Comparison of ENCODE assay signal across 1 cellular context in genomic region chr6:7243188-7243942, GRCh38.
TF ChIP-seq lines count a peak whose summit lies in the region.

No MANE protein-coding gene starts in this region.

TF ChIP-seq in HepG2, 621 proteins besides CTCF, POLR2A, EP300 and RAD21 (continued from another document and continues in another):
- TF ChIP-seq ZBTB40 (IDR thresholded peaks at IDR 0.05) (no peak), ZBTB40 (CRISPR knock-in tag; IDR thresholded peaks at IDR 0.05) (no peak), MIER3 (CRISPR knock-in tag; IDR thresholded peaks at IDR 0.05; ENCODE audit: borderline replicate concordance) (no peak), KLF12 (CRISPR knock-in tag; IDR thresholded peaks at IDR 0.05; ENCODE audit: borderline replicate concordance) (no peak), ZNF235 (CRISPR knock-in tag; IDR thresholded peaks at IDR 0.05; ENCODE audit: borderline replicate concordance) (no peak), ARNT2 (CRISPR knock-in tag; IDR thresholded peaks at IDR 0.05; ENCODE audit: low read depth) (no peak), ZNF354B (CRISPR knock-in tag; IDR thresholded peaks at IDR 0.05) (no peak), ZNF501 (CRISPR knock-in tag; IDR thresholded peaks at IDR 0.05) (no peak), PHF8 (CRISPR knock-in tag; IDR thresholded peaks at IDR 0.05) (no peak), RBM39 (IDR thresholded peaks at IDR 0.05; ENCODE audit: low read depth, low read length, poor library complexity, severe bottlenecking) (no peak), ONECUT2 (CRISPR knock-in tag; IDR thresholded peaks at IDR 0.05) (0 out of 2 replicates have a peak, but pooled peaks have one; percentile 28), TBL1XR1 (IDR thresholded peaks at IDR 0.05; ENCODE audit: borderline replicate concordance, low read length, partially characterized antibody) (peak; percentile 57), FOXC1 (CRISPR knock-in tag; IDR thresholded peaks at IDR 0.05; ENCODE audit: borderline replicate concordance) (0 out of 2 replicates have a peak, but pooled peaks have one; percentile 28), CBX1 (IDR thresholded peaks at IDR 0.05; ENCODE audit: low read depth) (no peak), SIX1 (CRISPR knock-in tag; IDR thresholded peaks at IDR 0.05; ENCODE audit: borderline replicate concordance) (no peak), ZNF740 (CRISPR knock-in tag; IDR thresholded peaks at IDR 0.05) (peak; percentile 34; the same call in 1 of the 2 replicates), ZNF670 (CRISPR knock-in tag; IDR thresholded peaks at IDR 0.05; ENCODE audit: borderline replicate concordance) (no peak), ZNF335 (CRISPR knock-in tag; IDR thresholded peaks at IDR 0.05) (peak; percentile 61; the same call in 1 of the 2 replicates), GTF3A (CRISPR knock-in tag; conservative IDR thresholded peaks at IDR 0.05) (no peak), YEATS4 (CRISPR knock-in tag; IDR thresholded peaks at IDR 0.05; ENCODE audit: borderline replicate concordance) (no peak), ZNF431 (CRISPR knock-in tag; IDR thresholded peaks at IDR 0.05; ENCODE audit: borderline replicate concordance, low read depth) (no peak)
- TF ChIP-seq, protein P1, sequence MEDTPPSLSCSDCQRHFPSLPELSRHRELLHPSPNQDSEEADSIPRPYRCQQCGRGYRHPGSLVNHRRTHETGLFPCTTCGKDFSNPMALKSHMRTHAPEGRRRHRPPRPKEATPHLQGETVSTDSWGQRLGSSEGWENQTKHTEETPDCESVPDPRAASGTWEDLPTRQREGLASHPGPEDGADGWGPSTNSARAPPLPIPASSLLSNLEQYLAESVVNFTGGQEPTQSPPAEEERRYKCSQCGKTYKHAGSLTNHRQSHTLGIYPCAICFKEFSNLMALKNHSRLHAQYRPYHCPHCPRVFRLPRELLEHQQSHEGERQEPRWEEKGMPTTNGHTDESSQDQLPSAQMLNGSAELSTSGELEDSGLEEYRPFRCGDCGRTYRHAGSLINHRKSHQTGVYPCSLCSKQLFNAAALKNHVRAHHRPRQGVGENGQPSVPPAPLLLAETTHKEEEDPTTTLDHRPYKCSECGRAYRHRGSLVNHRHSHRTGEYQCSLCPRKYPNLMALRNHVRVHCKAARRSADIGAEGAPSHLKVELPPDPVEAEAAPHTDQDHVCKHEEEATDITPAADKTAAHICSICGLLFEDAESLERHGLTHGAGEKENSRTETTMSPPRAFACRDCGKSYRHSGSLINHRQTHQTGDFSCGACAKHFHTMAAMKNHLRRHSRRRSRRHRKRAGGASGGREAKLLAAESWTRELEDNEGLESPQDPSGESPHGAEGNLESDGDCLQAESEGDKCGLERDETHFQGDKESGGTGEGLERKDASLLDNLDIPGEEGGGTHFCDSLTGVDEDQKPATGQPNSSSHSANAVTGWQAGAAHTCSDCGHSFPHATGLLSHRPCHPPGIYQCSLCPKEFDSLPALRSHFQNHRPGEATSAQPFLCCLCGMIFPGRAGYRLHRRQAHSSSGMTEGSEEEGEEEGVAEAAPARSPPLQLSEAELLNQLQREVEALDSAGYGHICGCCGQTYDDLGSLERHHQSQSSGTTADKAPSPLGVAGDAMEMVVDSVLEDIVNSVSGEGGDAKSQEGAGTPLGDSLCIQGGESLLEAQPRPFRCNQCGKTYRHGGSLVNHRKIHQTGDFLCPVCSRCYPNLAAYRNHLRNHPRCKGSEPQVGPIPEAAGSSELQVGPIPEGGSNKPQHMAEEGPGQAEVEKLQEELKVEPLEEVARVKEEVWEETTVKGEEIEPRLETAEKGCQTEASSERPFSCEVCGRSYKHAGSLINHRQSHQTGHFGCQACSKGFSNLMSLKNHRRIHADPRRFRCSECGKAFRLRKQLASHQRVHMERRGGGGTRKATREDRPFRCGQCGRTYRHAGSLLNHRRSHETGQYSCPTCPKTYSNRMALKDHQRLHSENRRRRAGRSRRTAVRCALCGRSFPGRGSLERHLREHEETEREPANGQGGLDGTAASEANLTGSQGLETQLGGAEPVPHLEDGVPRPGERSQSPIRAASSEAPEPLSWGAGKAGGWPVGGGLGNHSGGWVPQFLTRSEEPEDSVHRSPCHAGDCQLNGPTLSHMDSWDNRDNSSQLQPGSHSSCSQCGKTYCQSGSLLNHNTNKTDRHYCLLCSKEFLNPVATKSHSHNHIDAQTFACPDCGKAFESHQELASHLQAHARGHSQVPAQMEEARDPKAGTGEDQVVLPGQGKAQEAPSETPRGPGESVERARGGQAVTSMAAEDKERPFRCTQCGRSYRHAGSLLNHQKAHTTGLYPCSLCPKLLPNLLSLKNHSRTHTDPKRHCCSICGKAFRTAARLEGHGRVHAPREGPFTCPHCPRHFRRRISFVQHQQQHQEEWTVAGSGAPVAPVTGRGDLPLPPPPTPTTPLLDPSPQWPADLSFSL (CRISPR knock-in tag; IDR thresholded peaks at IDR 0.05) = no peak
- TF ChIP-seq, protein P2, sequence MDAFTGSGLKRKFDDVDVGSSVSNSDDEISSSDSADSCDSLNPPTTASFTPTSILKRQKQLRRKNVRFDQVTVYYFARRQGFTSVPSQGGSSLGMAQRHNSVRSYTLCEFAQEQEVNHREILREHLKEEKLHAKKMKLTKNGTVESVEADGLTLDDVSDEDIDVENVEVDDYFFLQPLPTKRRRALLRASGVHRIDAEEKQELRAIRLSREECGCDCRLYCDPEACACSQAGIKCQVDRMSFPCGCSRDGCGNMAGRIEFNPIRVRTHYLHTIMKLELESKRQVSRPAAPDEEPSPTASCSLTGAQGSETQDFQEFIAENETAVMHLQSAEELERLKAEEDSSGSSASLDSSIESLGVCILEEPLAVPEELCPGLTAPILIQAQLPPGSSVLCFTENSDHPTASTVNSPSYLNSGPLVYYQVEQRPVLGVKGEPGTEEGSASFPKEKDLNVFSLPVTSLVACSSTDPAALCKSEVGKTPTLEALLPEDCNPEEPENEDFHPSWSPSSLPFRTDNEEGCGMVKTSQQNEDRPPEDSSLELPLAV (CRISPR knock-in tag; conservative IDR thresholded peaks at IDR 0.05; ENCODE audit: low read depth) = no peak
- TF ChIP-seq, protein P3, sequence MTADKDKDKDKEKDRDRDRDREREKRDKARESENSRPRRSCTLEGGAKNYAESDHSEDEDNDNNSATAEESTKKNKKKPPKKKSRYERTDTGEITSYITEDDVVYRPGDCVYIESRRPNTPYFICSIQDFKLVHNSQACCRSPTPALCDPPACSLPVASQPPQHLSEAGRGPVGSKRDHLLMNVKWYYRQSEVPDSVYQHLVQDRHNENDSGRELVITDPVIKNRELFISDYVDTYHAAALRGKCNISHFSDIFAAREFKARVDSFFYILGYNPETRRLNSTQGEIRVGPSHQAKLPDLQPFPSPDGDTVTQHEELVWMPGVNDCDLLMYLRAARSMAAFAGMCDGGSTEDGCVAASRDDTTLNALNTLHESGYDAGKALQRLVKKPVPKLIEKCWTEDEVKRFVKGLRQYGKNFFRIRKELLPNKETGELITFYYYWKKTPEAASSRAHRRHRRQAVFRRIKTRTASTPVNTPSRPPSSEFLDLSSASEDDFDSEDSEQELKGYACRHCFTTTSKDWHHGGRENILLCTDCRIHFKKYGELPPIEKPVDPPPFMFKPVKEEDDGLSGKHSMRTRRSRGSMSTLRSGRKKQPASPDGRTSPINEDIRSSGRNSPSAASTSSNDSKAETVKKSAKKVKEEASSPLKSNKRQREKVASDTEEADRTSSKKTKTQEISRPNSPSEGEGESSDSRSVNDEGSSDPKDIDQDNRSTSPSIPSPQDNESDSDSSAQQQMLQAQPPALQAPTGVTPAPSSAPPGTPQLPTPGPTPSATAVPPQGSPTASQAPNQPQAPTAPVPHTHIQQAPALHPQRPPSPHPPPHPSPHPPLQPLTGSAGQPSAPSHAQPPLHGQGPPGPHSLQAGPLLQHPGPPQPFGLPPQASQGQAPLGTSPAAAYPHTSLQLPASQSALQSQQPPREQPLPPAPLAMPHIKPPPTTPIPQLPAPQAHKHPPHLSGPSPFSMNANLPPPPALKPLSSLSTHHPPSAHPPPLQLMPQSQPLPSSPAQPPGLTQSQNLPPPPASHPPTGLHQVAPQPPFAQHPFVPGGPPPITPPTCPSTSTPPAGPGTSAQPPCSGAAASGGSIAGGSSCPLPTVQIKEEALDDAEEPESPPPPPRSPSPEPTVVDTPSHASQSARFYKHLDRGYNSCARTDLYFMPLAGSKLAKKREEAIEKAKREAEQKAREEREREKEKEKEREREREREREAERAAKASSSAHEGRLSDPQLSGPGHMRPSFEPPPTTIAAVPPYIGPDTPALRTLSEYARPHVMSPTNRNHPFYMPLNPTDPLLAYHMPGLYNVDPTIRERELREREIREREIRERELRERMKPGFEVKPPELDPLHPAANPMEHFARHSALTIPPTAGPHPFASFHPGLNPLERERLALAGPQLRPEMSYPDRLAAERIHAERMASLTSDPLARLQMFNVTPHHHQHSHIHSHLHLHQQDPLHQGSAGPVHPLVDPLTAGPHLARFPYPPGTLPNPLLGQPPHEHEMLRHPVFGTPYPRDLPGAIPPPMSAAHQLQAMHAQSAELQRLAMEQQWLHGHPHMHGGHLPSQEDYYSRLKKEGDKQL (CRISPR knock-in tag; IDR thresholded peaks at IDR 0.05; ENCODE audit: low read depth) = no peak
- TF ChIP-seq, protein P4, sequence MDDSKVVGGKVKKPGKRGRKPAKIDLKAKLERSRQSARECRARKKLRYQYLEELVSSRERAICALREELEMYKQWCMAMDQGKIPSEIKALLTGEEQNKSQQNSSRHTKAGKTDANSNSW (CRISPR knock-in tag; IDR thresholded peaks at IDR 0.05; ENCODE audit: borderline replicate concordance) = no peak
- TF ChIP-seq, protein P5, sequence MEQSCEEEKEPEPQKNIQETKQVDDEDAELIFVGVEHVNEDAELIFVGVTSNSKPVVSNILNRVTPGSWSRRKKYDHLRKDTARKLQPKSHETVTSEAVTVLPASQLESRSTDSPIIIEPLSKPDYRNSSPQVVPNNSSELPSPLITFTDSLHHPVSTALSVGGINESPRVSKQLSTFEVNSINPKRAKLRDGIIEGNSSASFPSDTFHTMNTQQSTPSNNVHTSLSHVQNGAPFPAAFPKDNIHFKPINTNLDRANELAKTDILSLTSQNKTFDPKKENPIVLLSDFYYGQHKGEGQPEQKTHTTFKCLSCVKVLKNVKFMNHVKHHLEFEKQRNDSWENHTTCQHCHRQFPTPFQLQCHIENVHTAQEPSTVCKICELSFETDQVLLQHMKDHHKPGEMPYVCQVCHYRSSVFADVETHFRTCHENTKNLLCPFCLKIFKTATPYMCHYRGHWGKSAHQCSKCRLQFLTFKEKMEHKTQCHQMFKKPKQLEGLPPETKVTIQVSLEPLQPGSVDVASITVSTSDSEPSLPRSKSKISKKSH (CRISPR knock-in tag; IDR thresholded peaks at IDR 0.05; ENCODE audit: borderline replicate concordance) = no peak
- TF ChIP-seq, protein P6, sequence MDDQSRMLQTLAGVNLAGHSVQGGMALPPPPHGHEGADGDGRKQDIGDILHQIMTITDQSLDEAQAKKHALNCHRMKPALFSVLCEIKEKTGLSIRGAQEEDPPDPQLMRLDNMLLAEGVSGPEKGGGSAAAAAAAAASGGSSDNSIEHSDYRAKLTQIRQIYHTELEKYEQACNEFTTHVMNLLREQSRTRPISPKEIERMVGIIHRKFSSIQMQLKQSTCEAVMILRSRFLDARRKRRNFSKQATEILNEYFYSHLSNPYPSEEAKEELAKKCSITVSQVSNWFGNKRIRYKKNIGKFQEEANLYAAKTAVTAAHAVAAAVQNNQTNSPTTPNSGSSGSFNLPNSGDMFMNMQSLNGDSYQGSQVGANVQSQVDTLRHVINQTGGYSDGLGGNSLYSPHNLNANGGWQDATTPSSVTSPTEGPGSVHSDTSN (CRISPR knock-in tag; IDR thresholded peaks at IDR 0.05; ENCODE audit: borderline replicate concordance) = no peak
